Comparison of ENCODE assay signal across 20 cellular contexts in the genomic region with DNA sequence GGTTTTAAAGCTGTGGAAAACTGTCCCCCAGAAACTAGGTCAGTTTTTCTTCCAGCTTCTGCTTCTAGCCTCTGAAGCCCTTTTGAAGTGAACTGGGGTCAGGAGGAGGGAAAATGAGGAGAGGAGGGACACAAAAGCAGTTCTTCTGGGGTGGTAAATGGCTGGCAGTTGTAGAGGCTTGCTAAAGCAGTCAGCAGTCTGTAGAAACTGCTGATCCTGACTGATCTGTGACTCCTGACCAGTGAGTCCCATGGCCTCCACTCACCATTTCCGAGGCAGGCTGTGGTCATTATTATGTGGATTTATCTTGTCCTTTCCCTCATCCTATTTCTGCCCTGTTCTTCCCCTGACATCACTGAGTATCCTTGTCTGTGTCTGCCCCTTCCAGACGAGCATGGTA.
"Had no signal": no experiment of that assay in that cellular context is flagged by ENCODE, and none has a peak within 500 bp of the region (broad histone marks: within the 10 kb centered on the region; RNA-seq: fewer than 3 reads in every experiment).

No MANE protein-coding gene starts in this region.

- ATAC-seq: gastrocnemius medialis; left cardiac atrium; lower lobe of right lung; psoas muscle; stimulated activated naive B cell treated with anti-CD40 and anti-IgM and Interleukin-4, amounts not matched to agents 10 μg/mL and 1 μg/mL and 100 μg/mL, for 72 hours; stimulated activated naive CD8-positive, alpha-beta T cell treated with anti-CD3 and anti-CD28 coated beads, Interleukin-15, amount 100 ng/mL, for 72 hours had no signal

- H3K36me3 Mint-ChIP-seq: naive B cell; stimulated activated naive B cell treated with anti-CD40 and anti-IgM and Interleukin-4, amounts not matched to agents 10 μg/mL and 1 μg/mL and 100 μg/mL, for 72 hours had no signal

- H3K79me2 ChIP-seq: hepatocyte had no signal

- H3K27ac ChIP-seq: gastrocnemius medialis, hepatocyte, lower lobe of right lung, psoas muscle, skin epidermis had no signal

- H3K9me3 Mint-ChIP-seq: naive B cell; nephron; stimulated activated naive CD8-positive, alpha-beta T cell treated with anti-CD3 and anti-CD28 coated beads, Interleukin-15, amount 100 ng/mL, for 72 hours had no signal

- H3K36me3 ChIP-seq: gastrocnemius medialis, left ventricle myocardium inferior, lower lobe of right lung, sigmoid colon, upper lobe of left lung had no signal

- H3K4me2 ChIP-seq: hepatocyte had no signal

- H3K4me3 Mint-ChIP-seq: naive B cell; nephron; stimulated activated naive B cell treated with anti-CD40 and anti-IgM and Interleukin-4, amounts not matched to agents 10 μg/mL and 1 μg/mL and 100 μg/mL, for 72 hours; stimulated activated naive CD8-positive, alpha-beta T cell treated with anti-CD3 and anti-CD28 coated beads, Interleukin-15, amount 100 ng/mL, for 72 hours had no signal

- H3K4me1 Mint-ChIP-seq: naive B cell; stimulated activated naive B cell treated with anti-CD40 and anti-IgM and Interleukin-4, amounts not matched to agents 10 μg/mL and 1 μg/mL and 100 μg/mL, for 72 hours; stimulated activated naive CD8-positive, alpha-beta T cell treated with anti-CD3 and anti-CD28 coated beads, Interleukin-15, amount 100 ng/mL, for 72 hours had no signal

- H3K4me3 ChIP-seq: gastrocnemius medialis, hepatocyte, left ventricle myocardium inferior, lower lobe of right lung, psoas muscle, sigmoid colon, skin epidermis, upper lobe of left lung had no signal

- H3K27me3 ChIP-seq: gastrocnemius medialis, hepatocyte, sigmoid colon, upper lobe of left lung had no signal

- H3K9me3 ChIP-seq: gastrocnemius medialis, left ventricle myocardium inferior, lower lobe of right lung, psoas muscle, sigmoid colon, upper lobe of left lung had no signal

- H2AFZ ChIP-seq: hepatocyte had no signal

- H3K27ac Mint-ChIP-seq: naive B cell; nephron; stimulated activated naive B cell treated with anti-CD40 and anti-IgM and Interleukin-4, amounts not matched to agents 10 μg/mL and 1 μg/mL and 100 μg/mL, for 72 hours; stimulated activated naive CD8-positive, alpha-beta T cell treated with anti-CD3 and anti-CD28 coated beads, Interleukin-15, amount 100 ng/mL, for 72 hours had no signal

- H3K27me3 Mint-ChIP-seq: stimulated activated naive B cell treated with anti-CD40 and anti-IgM and Interleukin-4, amounts not matched to agents 10 μg/mL and 1 μg/mL and 100 μg/mL, for 72 hours had no signal

- FAIRE-seq: colon, kidney had no signal

- DNase-seq: dermis blood vessel endothelial cell; gastrocnemius medialis; kidney; left cardiac atrium; left ventricle myocardium inferior; lower lobe of right lung; mesendoderm; naive B cell; psoas muscle; sigmoid colon; stimulated activated CD4-positive, alpha-beta T cell treated with anti-CD3 and anti-CD28 coated beads, Interleukin-2, amount 100 ng/mL, for 24 hours; stimulated activated CD4-positive, alpha-beta T cell treated with anti-CD3 and anti-CD28 coated beads, Interleukin-4, amount 100 ng/mL, for 4 hours; stimulated activated naive B cell treated with anti-CD40 and anti-IgM and Interleukin-4, amounts not matched to agents 10 μg/mL and 1 μg/mL and 100 μg/mL, for 72 hours; stimulated activated naive CD8-positive, alpha-beta T cell treated with anti-CD3 and anti-CD28 coated beads, Interleukin-15, amount 100 ng/mL, for 72 hours; substantia nigra had no signal
